18 cellular contexts compared by ENCODE assay signal in genomic region chr4:37964734-37965457, GRCh38. TPM values are rescaled to one million over a fixed set of nuclear protein-coding genes. Genes with fewer than 3 reads are reported as not detected.
DNase-seq lines count a peak whose midpoint lies in the region; ATAC-seq, FAIRE-seq and TF ChIP-seq lines count a peak whose summit lies in the region.
"Had no signal": no experiment of that assay in that cellular context is flagged by ENCODE, and none has a peak within 500 bp of the region (broad histone marks: within the 10 kb centered on the region; RNA-seq: fewer than 3 reads in every experiment).

No MANE protein-coding gene starts in this region.

- H4K20me1 ChIP-seq in OCI-LY1 (ENCODE audit: insufficient read depth, low read length), result no peaks in the 10 kb centered on the region

- H3K9me3 ChIP-seq in OCI-LY1 (ENCODE audit: low read length), result 0 out of 2 replicates have a peak, but pooled peaks cover 4% of the 10 kb centered on the region
- H3K9me3 ChIP-seq: breast epithelium, lower lobe of right lung, sigmoid colon, SJCRH30 had no signal

- no peaks in the 10 kb centered on the region for H3K9me2 ChIP-seq in OCI-LY1 (ENCODE audit: low read depth, low read length)

- no peaks in the 10 kb centered on the region for H3K9me3 Mint-ChIP-seq in activated naive CD4-positive, alpha-beta T cell treated with anti-CD3 and anti-CD28 coated beads, Interleukin-2, amount 10 ng/mL, durations not matched to agents 7 days and 5 days

- no peak overlapping the region for H3K9ac ChIP-seq in OCI-LY1 (ENCODE audit: low read length)

- no peak overlapping the region for H3K27ac Mint-ChIP-seq in activated naive CD4-positive, alpha-beta T cell treated with anti-CD3 and anti-CD28 coated beads, Interleukin-2, amount 10 ng/mL, durations not matched to agents 7 days and 5 days

- CTCF ChIA-PET in activated naive CD4-positive, alpha-beta T cell treated with anti-CD3 and anti-CD28 coated beads, Interleukin-2, amount 10 ng/mL, durations not matched to agents 7 days and 5 days (lab: Charles Lee), result no interaction called here

- H3K36me3 ChIP-seq in OCI-LY1 (ENCODE audit: insufficient read depth, low read length), result peaks cover 7% of the 10 kb centered on the region
- H3K36me3 ChIP-seq: breast epithelium, lower lobe of right lung, sigmoid colon, SJCRH30 had no signal

- no peak for TF ChIP-seq POLR2A in GM12891 (IDR thresholded peaks at IDR 0.05; ENCODE audit: low read depth, low read length)

- TF ChIP-seq CTCF in OCI-LY1 (IDR thresholded peaks at IDR 0.05; ENCODE audit: low read length), result no peak

- DNase-seq in GM12891 (ENCODE audit: insufficient read length, low spot score) (no peak), NCI-H82 treated with DMSO at 0.1 percent for 48 hours (lab: John Stamatoyannopoulos, UW; ENCODE audit: unreplicated experiment) (no peak), NCI-H748 (lab: John Stamatoyannopoulos, UW; ENCODE audit: unreplicated experiment) (no peak)
- no peak for DNase-seq in activated naive CD4-positive, alpha-beta T cell treated with anti-CD3 and anti-CD28 coated beads, Interleukin-2, amount 10 ng/mL, durations not matched to agents 7 days and 5 days
- DNase-seq: activated naive CD4-positive, alpha-beta T cell treated with Interleukin-2 at 50 U/mL for 16 hours; lower lobe of right lung; NCI-H187; NCI-H82; sigmoid colon; SJCRH30; stimulated activated CD4-positive, alpha-beta T cell treated with anti-CD3 and anti-CD28 coated beads, Interleukin-4, amount 100 ng/mL, for 1 hour had no signal

- H3K79me2 ChIP-seq in OCI-LY1 (ENCODE audit: insufficient read depth, low read length), result no peaks in the 10 kb centered on the region

- peaks cover 3% of the 10 kb centered on the region for H3K4me1 Mint-ChIP-seq in activated naive CD4-positive, alpha-beta T cell treated with anti-CD3 and anti-CD28 coated beads, Interleukin-2, amount 10 ng/mL, durations not matched to agents 7 days and 5 days

- peaks cover 7% of the 10 kb centered on the region for H3K36me3 Mint-ChIP-seq in activated naive CD4-positive, alpha-beta T cell treated with anti-CD3 and anti-CD28 coated beads, Interleukin-2, amount 10 ng/mL, durations not matched to agents 7 days and 5 days

- peaks cover 34% of the 10 kb centered on the region for H3K4me1 ChIP-seq in OCI-LY1 (ENCODE audit: insufficient read depth, low read length, severe bottlenecking)
- H3K4me1 ChIP-seq: breast epithelium, SJCRH30 had no signal

- H3K27me3 Mint-ChIP-seq in activated naive CD4-positive, alpha-beta T cell treated with anti-CD3 and anti-CD28 coated beads, Interleukin-2, amount 10 ng/mL, durations not matched to agents 7 days and 5 days, result no peaks in the 10 kb centered on the region

- H2AFZ ChIP-seq in OCI-LY1 (ENCODE audit: low read length), result no peak overlapping the region

- peak; percentile 37 for ATAC-seq in GM19468 (IDR thresholded peaks at IDR 0.05; ENCODE audit: extremely low read depth, unreplicated experiment)
- peak; percentile 74 for ATAC-seq in HG02852 (IDR thresholded peaks at IDR 0.05; ENCODE audit: unreplicated experiment)
- ATAC-seq in GM19467 (IDR thresholded peaks at IDR 0.05; ENCODE audit: unreplicated experiment), result no peak
- ATAC-seq: lower lobe of right lung had no signal

- no peaks in the 10 kb centered on the region for H3F3A ChIP-seq in OCI-LY1 (ENCODE audit: insufficient read depth, low read length)

- H3K27me3 ChIP-seq in OCI-LY1 (ENCODE audit: insufficient read depth, low read length), result no peaks in the 10 kb centered on the region
- H3K27me3 ChIP-seq: breast epithelium, sigmoid colon, SJCRH30 had no signal

- peak; percentile 89 for FAIRE-seq in GM12891 (lab: Jason Lieb, UNC)
- FAIRE-seq: TTC549 had no signal

- no peak overlapping the region for H3K4me3 Mint-ChIP-seq in activated naive CD4-positive, alpha-beta T cell treated with anti-CD3 and anti-CD28 coated beads, Interleukin-2, amount 10 ng/mL, durations not matched to agents 7 days and 5 days
- H3K4me3 Mint-ChIP-seq: neural crest cell had no signal

- peak overlapping the region; percentile 41 for H3K27ac ChIP-seq in OCI-LY1 (ENCODE audit: low read depth, low read length, poor library complexity, severe bottlenecking)
- H3K27ac ChIP-seq: breast epithelium, lower lobe of right lung, SJCRH30 had no signal

- no peak overlapping the region for H3K4me3 ChIP-seq in OCI-LY1 (ENCODE audit: low read depth, low read length, poor library complexity, severe bottlenecking)
- H3K4me3 ChIP-seq: breast epithelium, lower lobe of right lung, sigmoid colon, SJCRH30 had no signal

- peak overlapping the region; percentile 5; the same call in 1 of the 2 replicates for H3K4me2 ChIP-seq in OCI-LY1 (ENCODE audit: low read length)

TF ChIP-seq in GM12891, 5 proteins besides CTCF, POLR2A, EP300 and RAD21:
- TF ChIP-seq TAF1 (IDR thresholded peaks at IDR 0.05; ENCODE audit: low read depth, low read length) (no peak), SPI1 (IDR thresholded peaks at IDR 0.05; ENCODE audit: low read depth, low read length) (no peak), POLR2AphosphoS5 (IDR thresholded peaks at IDR 0.05; ENCODE audit: low read depth, low read length) (no peak), POU2F2 (IDR thresholded peaks at IDR 0.05; ENCODE audit: low read depth, low read length) (no peak)

RNA-seq across cellular contexts. Expression of gene PTTG2, which starts 4.7 kb away (rescaled TPM):
- polyA plus RNA-seq in GM12891 (2012; ENCODE audit: low read depth, missing spikeins), result not detected
